22 cellular contexts compared by ENCODE assay signal in the genomic region with DNA sequence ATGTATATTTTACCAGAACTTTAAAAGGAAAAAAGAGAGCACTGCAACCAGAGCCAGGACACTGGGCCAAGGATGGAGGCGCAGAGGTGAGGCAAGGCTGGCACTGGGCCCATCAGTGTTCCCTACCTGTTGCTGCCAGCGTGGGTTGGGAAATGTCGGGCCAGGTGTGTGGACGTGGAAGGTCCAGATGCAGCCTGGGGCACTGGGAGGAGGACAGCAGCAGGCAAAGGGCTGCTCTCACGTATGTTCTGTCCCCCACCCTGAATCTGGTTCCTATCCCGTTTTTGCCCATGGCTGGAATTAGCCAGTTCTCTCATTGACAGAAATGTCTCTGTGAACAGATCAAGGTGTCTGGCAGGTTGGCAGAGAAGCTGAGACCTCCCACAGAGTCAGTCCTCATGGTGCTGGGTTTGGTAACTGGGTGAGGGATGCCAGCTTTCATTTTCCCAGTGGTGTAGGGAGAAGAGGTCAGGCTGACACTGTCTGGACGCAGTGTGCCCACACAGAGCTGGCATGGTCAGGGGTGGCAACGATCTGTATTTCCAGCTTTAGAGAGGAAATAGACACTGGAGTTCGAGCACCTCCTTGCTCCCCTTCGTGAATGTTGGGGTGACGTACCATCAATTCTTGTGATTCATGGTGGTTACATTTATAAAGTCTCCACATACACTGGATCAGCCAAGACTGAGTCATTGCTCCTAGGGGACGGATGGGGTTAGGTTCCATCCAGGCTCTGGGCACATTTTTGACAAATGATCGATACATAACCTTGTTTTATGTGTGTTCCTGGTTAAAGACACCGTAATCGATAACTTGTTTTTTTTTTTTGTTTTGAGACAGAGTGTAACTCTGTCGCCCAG. TPM values are rescaled to one million over a fixed set of nuclear protein-coding genes. Genes with fewer than 3 reads are reported as not detected.
DNase-seq lines count a peak whose midpoint lies in the region; ATAC-seq, FAIRE-seq and TF ChIP-seq lines count a peak whose summit lies in the region.
"Had no signal": no experiment of that assay in that cellular context is flagged by ENCODE, and none has a peak within 500 bp of the region (broad histone marks: within the 10 kb centered on the region; RNA-seq: fewer than 3 reads in every experiment).

No MANE protein-coding gene starts in this region.

- no peak for ATAC-seq in SK-N-SH treated with all-trans-retinoic acid at 6 μM for 48 hours
- peak; percentile 49 for ATAC-seq in foreskin keratinocyte
- no peak for ATAC-seq in HG03175 (IDR thresholded peaks at IDR 0.05; ENCODE audit: unreplicated experiment)
- ATAC-seq: activated naive CD4-positive, alpha-beta T cell treated with anti-CD3 and anti-CD28 coated beads, Interleukin-2, amount 50 U/mL, for 72 hours had no signal

- H3K4me3 ChIP-seq in SK-N-SH (ENCODE audit: low read depth in 2 of 2, low read length in 1 of 2): no peak overlapping the region
- no peak overlapping the region for H3K4me3 ChIP-seq in astrocyte (ENCODE audit: insufficient read depth, low read depth, low read length)
- H3K4me3 ChIP-seq: left ventricle myocardium inferior, ovary, transverse colon had no signal

- no peak overlapping the region for H3K27ac ChIP-seq in SK-N-SH (ENCODE audit: low read depth in 2 of 2, low read length in 1 of 2)
- H3K27ac ChIP-seq in astrocyte (ENCODE audit: low read depth, low read length): no peak overlapping the region
- H3K27ac ChIP-seq in foreskin keratinocyte: no peak overlapping the region
- H3K27ac ChIP-seq: HL-60, left ventricle myocardium inferior, ovary, transverse colon had no signal

- CTCF ChIA-PET in SK-N-SH (lab: Yijun Ruan, JAX): interaction anchor here (0.9 to 1.3 kb wide), 2 partner anchors 8 to 36 kb away, joined by 3 read pairs; no protein-coding TSS in a partner anchor

- peaks cover 16% of the 10 kb centered on the region for H3K27me3 Mint-ChIP-seq in astrocyte (ENCODE audit: low read depth, unreplicated experiment)

- no peaks in the 10 kb centered on the region for H3K27me3 ChIP-seq in SK-N-SH (ENCODE audit: insufficient read depth)
- H3K27me3 ChIP-seq in astrocyte (ENCODE audit: insufficient read depth, low read length): peaks cover 3% of the 10 kb centered on the region
- peaks cover 6% of the 10 kb centered on the region for H3K27me3 ChIP-seq in foreskin keratinocyte
- H3K27me3 ChIP-seq: ovary had no signal

- H3K27ac Mint-ChIP-seq in astrocyte (ENCODE audit: unreplicated experiment): no peak overlapping the region
- H3K27ac Mint-ChIP-seq: activated naive CD4-positive, alpha-beta T cell treated with anti-CD3 and anti-CD28 coated beads, Interleukin-2, amount 50 U/mL, for 72 hours; activated T-cell treated with anti-CD3 and anti-CD28 coated beads, Interleukin-2, amount 50 U/mL, for 24 hours had no signal

- FAIRE-seq in astrocyte (lab: Jason Lieb, UNC): no peak

- H3K9ac ChIP-seq in SK-N-SH: no peak overlapping the region
- H3K9ac ChIP-seq in astrocyte (ENCODE audit: low read length): no peak overlapping the region

- TF ChIP-seq EP300 in SK-N-SH (IDR thresholded peaks at IDR 0.05; ENCODE audit: borderline replicate concordance in 1 of 2, low read depth in 1 of 2, low read length in 1 of 2): no peak

- H3K4me2 ChIP-seq in SK-N-SH (no peak overlapping the region), astrocyte (ENCODE audit: low read length) (peak overlapping the region; percentile 60)

- no peaks in the 10 kb centered on the region for H3K36me3 Mint-ChIP-seq in astrocyte (ENCODE audit: low read depth, unreplicated experiment)
- H3K36me3 Mint-ChIP-seq: activated naive CD4-positive, alpha-beta T cell treated with anti-CD3 and anti-CD28 coated beads, Interleukin-2, amount 50 U/mL, for 72 hours had no signal

- H3K4me3 Mint-ChIP-seq in astrocyte (ENCODE audit: unreplicated experiment): no peak overlapping the region
- H3K4me3 Mint-ChIP-seq: activated T-cell treated with anti-CD3 and anti-CD28 coated beads, Interleukin-2, amount 50 U/mL, for 24 hours had no signal

- no peaks in the 10 kb centered on the region for H3K9me2 ChIP-seq in SK-N-SH

- peak; percentile 12 for DNase-seq in SK-N-SH
- peak; percentile 66 for DNase-seq in astrocyte (ENCODE audit: low read depth)
- peak in 1 of 2 donors; percentile 45 for DNase-seq in foreskin keratinocyte
- DNase-seq in KBM-7: no peak
- DNase-seq in DMS79 (lab: John Stamatoyannopoulos, UW): no peak
- no peak for DNase-seq in NCI-H2107 treated with DMSO at 0.1 percent for 48 hours (lab: John Stamatoyannopoulos, UW; ENCODE audit: unreplicated experiment)
- DNase-seq: 8988T; activated CD4-positive, alpha-beta T cell treated with anti-CD3 and anti-CD28 coated beads, Interleukin-2, amount 50 U/mL, for 4 hours; activated T-cell treated with anti-CD3 and anti-CD28 coated beads, Interleukin-2, amount 50 U/mL, for 24 hours; caudate nucleus; DMS79 treated with DMSO at 0.1 percent for 48 hours; effector CD4-positive, alpha-beta T cell; left ventricle myocardium inferior; NCI-H1436 treated with DMSO at 0.1 percent for 48 hours; NCI-H446 treated with DMSO at 0.1 percent for 48 hours; ovary; transverse colon had no signal

- H2AFZ ChIP-seq in SK-N-SH (ENCODE audit: low read depth): no peak overlapping the region
- H2AFZ ChIP-seq in astrocyte (ENCODE audit: low read depth, low read length): no peak overlapping the region

- H4K20me1 ChIP-seq in SK-N-SH (ENCODE audit: insufficient read depth): no peaks in the 10 kb centered on the region
- H4K20me1 ChIP-seq in astrocyte (ENCODE audit: insufficient read depth, low read length): no peaks in the 10 kb centered on the region

- no peaks in the 10 kb centered on the region for H3K36me3 ChIP-seq in SK-N-SH (replicated peaks in 1 of 2; ENCODE audit: control insufficient read depth in 1 of 2, insufficient read depth in 2 of 2, low read length in 1 of 2)
- no peaks in the 10 kb centered on the region for H3K36me3 ChIP-seq in astrocyte (ENCODE audit: insufficient read depth, low read length)
- H3K36me3 ChIP-seq: left ventricle myocardium inferior, ovary, transverse colon had no signal

- peaks cover 22% of the 10 kb centered on the region for H3K4me1 Mint-ChIP-seq in astrocyte (ENCODE audit: low read depth, unreplicated experiment)

- no peaks in the 10 kb centered on the region for H3K79me2 ChIP-seq in SK-N-SH (ENCODE audit: insufficient read depth)
- H3K79me2 ChIP-seq in astrocyte (ENCODE audit: insufficient read depth, low read length): peaks cover 3% of the 10 kb centered on the region

- H3K4me1 ChIP-seq in SK-N-SH (ENCODE audit: control insufficient read depth in 1 of 2, insufficient read depth in 2 of 2, low read depth in 1 of 2, low read length in 1 of 2) (peaks cover 16 to 19% of the 10 kb centered on the region in 2 experiments; a peak in 3 of 4 replicates), astrocyte (ENCODE audit: insufficient read depth, low read length) (peaks cover 35% of the 10 kb centered on the region), foreskin keratinocyte (peaks cover 8% of the 10 kb centered on the region)

- in situ Hi-C loops in KBM-7 (cut with MboI; ENCODE audit: low pct_unique_long_range_greater_than_20kb, low sequenced_read_pairs): no loop called here

- no peaks in the 10 kb centered on the region for H3F3A ChIP-seq in SK-N-SH (replicated peaks; ENCODE audit: insufficient read depth)

- 70% methylated on average over 13 of the region's 16 CpGs for WGBS in SK-N-SH (ENCODE audit: low lambda C conversion rate)

- POLR2A ChIA-PET in SK-N-SH (lab: Yijun Ruan, JAX): no interaction called here

- H3K9me3 ChIP-seq in SK-N-SH (no peaks in the 10 kb centered on the region), astrocyte (ENCODE audit: insufficient read depth, low read depth, low read length) (no peaks in the 10 kb centered on the region)
- H3K9me3 ChIP-seq: left ventricle myocardium inferior, ovary, transverse colon had no signal

- no peak for TF ChIP-seq RAD21 in SK-N-SH (IDR thresholded peaks at IDR 0.05; ENCODE audit: low read length)

- no peaks in the 10 kb centered on the region for H3K9me3 Mint-ChIP-seq in astrocyte (ENCODE audit: unreplicated experiment)
- H3K9me3 Mint-ChIP-seq: activated naive CD4-positive, alpha-beta T cell treated with anti-CD3 and anti-CD28 coated beads, Interleukin-2, amount 50 U/mL, for 72 hours; activated T-cell treated with anti-CD3 and anti-CD28 coated beads, Interleukin-2, amount 50 U/mL, for 24 hours had no signal

- TF ChIP-seq CTCF in SK-N-SH (IDR thresholded peaks at IDR 0.05) (no peak), astrocyte (IDR thresholded peaks at IDR 0.05; ENCODE audit: insufficient read depth, low read depth, low read length) (no peak), foreskin keratinocyte (conservative IDR thresholded peaks at IDR 0.05) (peak; percentile 1)

TF ChIP-seq in SK-N-SH, 30 proteins besides CTCF, POLR2A, EP300 and RAD21 (continues in another document):
- TF ChIP-seq TAF1 (IDR thresholded peaks at IDR 0.05; ENCODE audit: borderline replicate concordance, low read depth, low read length) (no peak), FOSL2 (IDR thresholded peaks at IDR 0.05; ENCODE audit: borderline replicate concordance, low read depth) (peak; percentile 35)

TF ChIP-seq in SK-N-SH treated with all-trans-retinoic acid at 6 μM for 48 hours, 23 proteins besides CTCF, POLR2A, EP300 and RAD21 (continues in another document):
- TF ChIP-seq ZNF70 (CRISPR knock-in tag; IDR thresholded peaks at IDR 0.05): no peak

RNA-seq across cellular contexts. Expression of gene PNPLA3, which starts 4.3 kb away (rescaled TPM):
- polyA plus RNA-seq in SK-N-SH (2012; rRNA removed): 2.4 and 3.2 TPM in 2 replicates
- polyA plus RNA-seq in SK-N-SH (2012; cell fraction: cytosol; rRNA removed): 1.2 and 1.9 TPM in 2 replicates
- polyA plus RNA-seq in SK-N-SH (2012; cell fraction: nucleus; rRNA removed): 11.1 and 13.7 TPM in 2 replicates
- total RNA-seq in astrocyte: 8.3 and 10.8 TPM in 2 replicates
- 11.7 and 13.2 TPM in 2 replicates for total RNA-seq in foreskin keratinocyte
- polyA plus RNA-seq in foreskin keratinocyte: 3.4 and 4.0 TPM in 2 replicates
- total RNA-seq: left ventricle myocardium inferior had no signal

RNA-seq across cellular contexts. Expression of gene PNPLA5, which starts 27.5 kb away (rescaled TPM):
- polyA plus RNA-seq in SK-N-SH (2012; rRNA removed): not detected in 2 replicates
- not detected in 2 replicates for polyA plus RNA-seq in SK-N-SH (2012; cell fraction: cytosol; rRNA removed)
- polyA plus RNA-seq in SK-N-SH (2012; cell fraction: nucleus; rRNA removed): not detected in 2 replicates
- not detected in 2 replicates for total RNA-seq in astrocyte
- total RNA-seq in foreskin keratinocyte: 0.04 TPM in 1 of 2 replicates, not detected in the other
- 0.03 and 0.04 TPM in 2 replicates for polyA plus RNA-seq in foreskin keratinocyte
- total RNA-seq: activated naive CD4-positive, alpha-beta T cell treated with anti-CD3 and anti-CD28 coated beads, Interleukin-2, amount 50 U/mL, for 72 hours; left ventricle myocardium inferior; SK-MEL-5; transverse colon had no signal
- polyA plus RNA-seq: ovary had no signal

RNA-seq across cellular contexts. Expression of gene SAMM50, which starts 35.9 kb away (rescaled TPM):
- polyA plus RNA-seq in SK-N-SH (2012; rRNA removed): 46.7 and 49.6 TPM in 2 replicates
- polyA plus RNA-seq in SK-N-SH (2012; cell fraction: cytosol; rRNA removed): 46.2 and 46.7 TPM in 2 replicates
- polyA plus RNA-seq in SK-N-SH (2012; cell fraction: nucleus; rRNA removed): 28.3 and 45.0 TPM in 2 replicates
- 63.4 and 65.2 TPM in 2 replicates for total RNA-seq in astrocyte
- 53.2 and 55.0 TPM in 2 replicates for total RNA-seq in foreskin keratinocyte
- 56.5 and 59.1 TPM in 2 replicates for polyA plus RNA-seq in foreskin keratinocyte

RNA-seq across cellular contexts. Expression of gene SULT4A1, which starts 57.0 kb away (rescaled TPM):
- polyA plus RNA-seq in SK-N-SH (2012; rRNA removed) (3.9 and 4.1 TPM in 2 replicates), foreskin keratinocyte (0.04 TPM in 1 of 2 replicates, not detected in the other)
- polyA plus RNA-seq in SK-N-SH (2012; cell fraction: cytosol; rRNA removed): 2.2 and 2.3 TPM in 2 replicates
- 25.0 and 44.6 TPM in 2 replicates for polyA plus RNA-seq in SK-N-SH (2012; cell fraction: nucleus; rRNA removed)
- total RNA-seq in astrocyte (5.9 and 6.1 TPM in 2 replicates), foreskin keratinocyte (not detected in 2 replicates)

Comparison
In these comparisons a context has a peak if more than half of its experiments do, and no peak if none do; other contexts are left out.
1. DNase-seq: peak in SK-N-SH (single experiment) and astrocyte (single experiment); none in KBM-7 (single experiment), DMS79 (single experiment) and NCI-H2107 treated with DMSO at 0.1 percent for 48 hours (single experiment).